In the genomic region with DNA sequence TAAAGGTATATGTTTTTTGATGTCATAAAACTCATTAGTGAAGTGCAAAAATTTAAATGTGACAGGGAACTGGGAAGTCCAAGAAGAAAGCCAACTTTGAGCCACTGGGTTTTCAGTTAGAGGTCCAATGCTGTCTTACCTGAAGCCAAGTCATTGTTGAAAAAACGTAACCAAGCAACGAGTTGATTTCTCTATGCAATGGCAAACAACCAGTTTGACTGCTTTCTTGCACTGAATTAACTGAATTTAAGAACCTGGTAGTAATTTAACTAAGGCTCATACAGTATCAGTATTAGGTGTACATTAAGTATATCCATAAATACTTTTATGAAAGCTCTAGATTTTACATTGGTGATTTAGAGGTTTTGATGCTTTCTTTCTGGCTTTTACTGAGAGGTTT, we compare ENCODE assay signal across 1 cellular context.
TF ChIP-seq lines count a peak whose summit lies in the region.

No MANE protein-coding gene starts in this region.

TF ChIP-seq in H1, 55 proteins besides CTCF, POLR2A, EP300 and RAD21:
- no peak for TF ChIP-seq GTF2F1 (IDR thresholded peaks at IDR 0.05; ENCODE audit: borderline replicate concordance, low read depth, low read length)
- no peak for TF ChIP-seq GABPA (IDR thresholded peaks at IDR 0.05; ENCODE audit: borderline replicate concordance, insufficient read depth, low read length)
- peak; percentile 61 for TF ChIP-seq MAFK (IDR thresholded peaks at IDR 0.05; ENCODE audit: low read depth, low read length)
- no peak for TF ChIP-seq SIN3A (conservative IDR thresholded peaks at IDR 0.05 in 1 of 2, IDR thresholded peaks at IDR 0.05 in 1 of 2; ENCODE audit: low read depth in 1 of 2, low read length in 2 of 2)
- TF ChIP-seq SP1 (IDR thresholded peaks at IDR 0.05; ENCODE audit: low read depth, low read length) = no peak
- no peak for TF ChIP-seq EZH2 (IDR thresholded peaks at IDR 0.05; ENCODE audit: low read depth, low read length, severe bottlenecking)
- TF ChIP-seq, protein P1, sequence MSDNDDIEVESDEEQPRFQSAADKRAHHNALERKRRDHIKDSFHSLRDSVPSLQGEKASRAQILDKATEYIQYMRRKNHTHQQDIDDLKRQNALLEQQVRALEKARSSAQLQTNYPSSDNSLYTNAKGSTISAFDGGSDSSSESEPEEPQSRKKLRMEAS (IDR thresholded peaks at IDR 0.05) = no peak
- TF ChIP-seq CBX5 (IDR thresholded peaks at IDR 0.05; ENCODE audit: low read depth, low read length) = no peak
